ENCODE assay signal across 1 cellular context in the genomic region with DNA sequence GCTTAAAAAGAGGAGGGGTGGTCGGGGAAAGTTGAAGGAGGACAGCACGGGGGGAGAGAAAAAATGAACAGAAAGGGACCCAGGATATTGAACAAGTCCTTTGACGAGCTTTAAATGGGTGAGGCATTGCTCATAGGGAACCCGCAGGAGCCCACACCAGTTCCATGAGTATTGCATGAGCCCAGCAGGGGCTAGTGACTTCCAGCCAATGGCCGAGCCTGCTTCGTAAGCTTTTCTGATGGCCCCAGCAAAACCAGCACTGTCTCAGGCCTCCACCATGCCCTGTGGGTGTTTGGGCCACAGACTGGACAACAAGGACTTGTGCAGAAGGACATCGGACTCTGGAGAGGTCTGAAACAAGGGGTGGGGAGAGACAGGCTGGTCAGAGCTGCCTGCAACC.
TF ChIP-seq lines count a peak whose summit lies in the region.

No MANE protein-coding gene starts in this region.

TF ChIP-seq in GM23338, 12 proteins besides CTCF, POLR2A, EP300 and RAD21 (continued from another document):
- TF ChIP-seq ETS1 (IDR thresholded peaks at IDR 0.05) = no peak
- TF ChIP-seq STAT1 (IDR thresholded peaks at IDR 0.05; ENCODE audit: unreplicated experiment) = no peak
- no peak for TF ChIP-seq EZH2 (IDR thresholded peaks at IDR 0.05; ENCODE audit: low read depth, unreplicated experiment)
- TF ChIP-seq NANOG (IDR thresholded peaks at IDR 0.05; ENCODE audit: borderline replicate concordance) = no peak
